Comparison of ENCODE assay signal across 13 cellular contexts in genomic region chr2:101778102-101778501, GRCh38.
"Had no signal": no experiment of that assay in that cellular context is flagged by ENCODE, and none has a peak within 500 bp of the region (broad histone marks: within the 10 kb centered on the region; RNA-seq: fewer than 3 reads in every experiment).

No MANE protein-coding gene starts in this region.

- H3K36me3 ChIP-seq: sigmoid colon, WERI-Rb-1 had no signal

- H3K4me3 ChIP-seq: coronary artery, lung, sigmoid colon, testis had no signal

- H3K27me3 Mint-ChIP-seq: effector memory CD8-positive, alpha-beta T cell had no signal

- H3K27me3 ChIP-seq: sigmoid colon, testis had no signal

- ATAC-seq: activated CD8-positive, alpha-beta T cell treated with anti-CD3 and anti-CD28 coated beads, Interleukin-2, amount 10 ng/mL, durations not matched to agents 7 days and 5 days; effector memory CD8-positive, alpha-beta T cell; left colon had no signal

- DNase-seq: activated CD4-positive, alpha-beta T cell treated with anti-CD3 and anti-CD28 coated beads for 48 hours; activated CD8-positive, alpha-beta memory T cell treated with anti-CD3 and anti-CD28 coated beads, Interleukin-2, amount 50 U/mL, for 48 hours; activated CD8-positive, alpha-beta T cell treated with anti-CD3 and anti-CD28 coated beads, Interleukin-2, amount 10 ng/mL, durations not matched to agents 7 days and 5 days; effector memory CD8-positive, alpha-beta T cell; left colon; sigmoid colon; stimulated activated CD4-positive, alpha-beta T cell treated with anti-CD3 and anti-CD28 coated beads, Interleukin-2, amount 100 ng/mL, for 24 hours; stimulated activated naive CD4-positive, alpha-beta T cell treated with Interleukin-2 at 50 U/mL for 16 hours; testis; WERI-Rb-1 had no signal

- H3K9me3 Mint-ChIP-seq: effector memory CD8-positive, alpha-beta T cell; nephron had no signal

- H3K9me3 ChIP-seq: sigmoid colon, testis had no signal

- H3K27ac ChIP-seq: coronary artery, sigmoid colon, testis, WERI-Rb-1 had no signal

- H3K4me3 Mint-ChIP-seq: activated CD8-positive, alpha-beta T cell treated with anti-CD3 and anti-CD28 coated beads, Interleukin-2, amount 10 ng/mL, durations not matched to agents 7 days and 5 days; nephron had no signal

- H3K27ac Mint-ChIP-seq: activated CD8-positive, alpha-beta T cell treated with anti-CD3 and anti-CD28 coated beads, Interleukin-2, amount 10 ng/mL, durations not matched to agents 7 days and 5 days had no signal
